12 cellular contexts compared by ENCODE assay signal in genomic region chr3:123651449-123652345, GRCh38.
DNase-seq lines count a peak whose midpoint lies in the region; ATAC-seq and TF ChIP-seq lines count a peak whose summit lies in the region.
"Had no signal": no experiment of that assay in that cellular context is flagged by ENCODE, and none has a peak within 500 bp of the region (broad histone marks: within the 10 kb centered on the region; RNA-seq: fewer than 3 reads in every experiment).

No MANE protein-coding gene starts in this region.

- RAD21 ChIA-PET in HCT116 (lab: Charles Lee; ENCODE audit: low non-redundant PET in 1 of 2, low total read pairs in 2 of 2, uncharacterized antibody in 2 of 2, unreplicated experiment in 2 of 2) = interaction anchor here (1.0 to 2.4 kb wide), 5 partner anchors 50 to 72 kb away, joined by 3 to 13 read pairs (median 7); no protein-coding TSS in a partner anchor

- no peaks in the 10 kb centered on the region for H3F3A ChIP-seq in PC-3 (ENCODE audit: low read length, unreplicated experiment)

- H3K9me2 ChIP-seq in HCT116 (ENCODE audit: insufficient read depth) (no peaks in the 10 kb centered on the region), PC-3 (replicated peaks; ENCODE audit: low read length) (no peaks in the 10 kb centered on the region)

- H3K4me2 ChIP-seq in HCT116 (ENCODE audit: low read length) (no peak overlapping the region), PC-3 (ENCODE audit: low read length) (no peak overlapping the region)

- H3K27ac ChIP-seq in HCT116 (ENCODE audit: low read depth, low read length) = no peak overlapping the region
- H3K27ac ChIP-seq in PC-3 (ENCODE audit: low read length) = no peak overlapping the region
- peak overlapping the region in 3 of 4 donors; percentile 5 to 84 (median 5) for H3K27ac ChIP-seq in esophagus squamous epithelium
- H3K27ac ChIP-seq in rectal smooth muscle tissue (ENCODE audit: low read depth, low read length) = peak overlapping the region; percentile 55
- H3K27ac ChIP-seq: SK-N-MC had no signal

- H3K4me3 ChIP-seq in HCT116 (replicated peaks in 1 of 2; ENCODE audit: low read depth in 1 of 2, low read length in 2 of 2) (no peak overlapping the region), PC-3 (ENCODE audit: low read length) (no peak overlapping the region), esophagus squamous epithelium (no peak overlapping the region), rectal smooth muscle tissue (ENCODE audit: low read length) (no peak overlapping the region)
- H3K4me3 ChIP-seq: SK-N-MC had no signal

- CTCF ChIA-PET in HCT116 (lab: Charles Lee) (interaction anchor here (0.8 to 5.3 kb wide), 16 partner anchors 9 to 428 kb away, joined by 3 to 81 read pairs (median 6); no protein-coding TSS in a partner anchor), PC-3 (lab: Charles Lee) (interaction anchor here (0.6 to 1.4 kb wide), 10 partner anchors 9 to 790 kb away, joined by 3 to 14 read pairs (median 3); partner anchors contain the start of genes CCDC14 and KALRN)

- no peak for DNase-seq in HCT116 (ENCODE audit: low read depth, low spot score)
- DNase-seq in PC-3 = no peak
- DNase-seq in esophagus squamous epithelium (lab: John Stamatoyannopoulos, UW) = no peak
- no peak for DNase-seq in superior temporal gyrus (ENCODE audit: extremely low spot score)
- no peak for DNase-seq in omental fat pad (ENCODE audit: low spot score)
- no peak for DNase-seq in NCI-H446 treated with DMSO at 0.1 percent for 48 hours (lab: John Stamatoyannopoulos, UW)
- no peak for DNase-seq in activated CD4-positive, alpha-beta T cell treated with anti-CD3 and anti-CD28 coated beads for 48 hours
- DNase-seq: activated gamma-delta T cell treated with Interleukin-2 at 50 U/mL for 16 hours; effector memory CD4-positive, alpha-beta T cell; NCI-H226 had no signal

- H3K4me1 ChIP-seq in HCT116 (ENCODE audit: control insufficient read depth in 1 of 2, insufficient read depth in 2 of 2, low read length in 2 of 2) (no peaks in the 10 kb centered on the region), PC-3 (ENCODE audit: insufficient read depth, low read length) (no peaks in the 10 kb centered on the region), esophagus squamous epithelium (peaks cover 6 to 41% (median 16%) of the 10 kb centered on the region in 3 donors), rectal smooth muscle tissue (ENCODE audit: control insufficient read depth, insufficient read depth, low read length) (peaks cover 41% of the 10 kb centered on the region)

- H3K9me3 ChIP-seq in HCT116 (ENCODE audit: control insufficient read depth in 1 of 2, insufficient read depth in 1 of 2, low read depth in 1 of 2, low read length in 2 of 2) = no peaks in the 10 kb centered on the region
- H3K9me3 ChIP-seq in PC-3 (ENCODE audit: low read length) = no peaks in the 10 kb centered on the region
- no peaks in the 10 kb centered on the region for H3K9me3 ChIP-seq in esophagus squamous epithelium

- TF ChIP-seq RAD21 in HCT116 (IDR thresholded peaks at IDR 0.05; ENCODE audit: low read depth) = no peak

- 0 out of 2 replicates have a peak, but pooled peaks have one; percentile 37 for ATAC-seq in HCT116
- ATAC-seq in PC-3 = peak; percentile 30
- ATAC-seq in omental fat pad (ENCODE audit: low FRiP score) = no peak

- intact Hi-C loops in HCT116 (cut with micrococcal nuclease) (loop anchor here (1.0 to 5.0 kb wide), 5 partner anchors 51 to 428 kb away; no protein-coding TSS in a partner anchor), PC-3 (cut with micrococcal nuclease) (loop anchor here (1.0 to 10.0 kb wide), 5 partner anchors 51 to 426 kb away; no protein-coding TSS in a partner anchor), esophagus squamous epithelium (cut with DNase I) (no loop called here)

- no peak overlapping the region for H3K9ac ChIP-seq in HCT116 (ENCODE audit: low read length)
- no peak overlapping the region for H3K9ac ChIP-seq in PC-3 (ENCODE audit: low read length)
- H3K9ac ChIP-seq in rectal smooth muscle tissue (ENCODE audit: low read length) = no peak overlapping the region

- BruUV-seq in HCT116 (replicated peaks; lab: Mats Ljungman, UMichigan) = no TSS peak
- no TSS peak for BruUV-seq in PC-3 (replicated peaks; lab: Mats Ljungman, UMichigan)

- H3K27me3 ChIP-seq in HCT116 (ENCODE audit: insufficient read depth, low read length) (no peaks in the 10 kb centered on the region), PC-3 (ENCODE audit: low read length) (no peaks in the 10 kb centered on the region), esophagus squamous epithelium (no peaks in the 10 kb centered on the region), rectal smooth muscle tissue (ENCODE audit: control insufficient read depth, insufficient read depth, low read length) (no peaks in the 10 kb centered on the region)

- H3K36me3 ChIP-seq in HCT116 (ENCODE audit: control insufficient read depth in 1 of 2, insufficient read depth in 2 of 2, low read length in 2 of 2) (no peaks in the 10 kb centered on the region), PC-3 (ENCODE audit: low read depth, low read length) (no peaks in the 10 kb centered on the region), esophagus squamous epithelium (peaks cover 0 to 47% (median 3%) of the 10 kb centered on the region in 3 donors), rectal smooth muscle tissue (ENCODE audit: control insufficient read depth, insufficient read depth, low read length) (peaks cover 28% of the 10 kb centered on the region)

- TF ChIP-seq CTCF in HCT116 (IDR thresholded peaks at IDR 0.05 in 2 of 3, conservative IDR thresholded peaks at IDR 0.05 in 1 of 3; ENCODE audit: borderline replicate concordance in 1 of 3, insufficient read depth in 1 of 3, low read depth in 2 of 3, low read length in 2 of 3) (no peak), PC-3 (conservative IDR thresholded peaks at IDR 0.05; ENCODE audit: low read depth, low read length) (no peak), esophagus squamous epithelium (IDR thresholded peaks at IDR 0.05) (no peak), omental fat pad (IDR thresholded peaks at IDR 0.05) (no peak)

- H3K79me2 ChIP-seq in HCT116 (ENCODE audit: insufficient read depth, low read length) (no peaks in the 10 kb centered on the region), PC-3 (ENCODE audit: low read length) (no peaks in the 10 kb centered on the region)

- POLR2A ChIA-PET in HCT116 (lab: Charles Lee) (no interaction called here), PC-3 (lab: Charles Lee; ENCODE audit: unreplicated experiment) (no interaction called here)

- H2AFZ ChIP-seq in HCT116 (ENCODE audit: low read depth, low read length, poor library complexity, severe bottlenecking) (no peak overlapping the region), PC-3 (ENCODE audit: low read length) (no peak overlapping the region)

- H4K20me1 ChIP-seq in HCT116 (ENCODE audit: insufficient read depth) (no peaks in the 10 kb centered on the region), PC-3 (ENCODE audit: low read length) (no peaks in the 10 kb centered on the region)

- 74 to 77% methylated on average over 5 to 6 of the region's 11 CpGs for WGBS in esophagus squamous epithelium, 2 donors

- TF ChIP-seq POLR2A in HCT116 (IDR thresholded peaks at IDR 0.05; ENCODE audit: borderline replicate concordance, extremely low read depth, insufficient read depth, insufficient read length) (no peak), esophagus squamous epithelium (IDR thresholded peaks at IDR 0.05) (no peak)

TF ChIP-seq in HCT116, 20 proteins besides CTCF, POLR2A, EP300 and RAD21:
- TF ChIP-seq CEBPB (IDR thresholded peaks at IDR 0.05; ENCODE audit: low read depth) (no peak), SRF (IDR thresholded peaks at IDR 0.05; ENCODE audit: low read depth) (no peak)

Comparison
In these comparisons a context has a peak if more than half of its experiments do, and no peak if none do; other contexts are left out.
1. H3K27ac ChIP-seq: peak in esophagus squamous epithelium (3 of 4) and rectal smooth muscle tissue (single experiment); none in HCT116 (single experiment) and PC-3 (single experiment).